1 cellular context compared by ENCODE assay signal in the genomic region with DNA sequence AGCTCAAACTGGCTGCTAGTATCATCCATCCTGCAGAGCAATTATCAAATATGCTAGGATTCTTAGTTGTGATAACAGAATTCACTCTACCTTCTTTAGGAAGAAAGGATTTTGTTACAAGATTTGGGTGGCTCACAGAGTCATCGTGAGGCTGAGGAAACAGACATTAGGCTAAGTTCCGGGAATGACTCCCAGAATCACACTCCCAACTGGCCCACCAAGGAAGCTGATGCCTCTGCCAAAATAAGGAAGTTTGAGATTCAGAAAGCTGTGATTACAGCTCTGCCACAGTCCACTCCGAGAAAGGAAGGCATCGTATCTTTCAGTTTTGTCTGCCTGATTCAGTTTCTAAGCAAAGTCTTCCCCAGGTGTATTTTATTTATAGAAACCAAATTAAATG.
TF ChIP-seq lines count a peak whose summit lies in the region.

No MANE protein-coding gene starts in this region.

TF ChIP-seq in GM23338, 12 proteins besides CTCF, POLR2A, EP300 and RAD21 (continued from another document):
- TF ChIP-seq, protein P1, sequence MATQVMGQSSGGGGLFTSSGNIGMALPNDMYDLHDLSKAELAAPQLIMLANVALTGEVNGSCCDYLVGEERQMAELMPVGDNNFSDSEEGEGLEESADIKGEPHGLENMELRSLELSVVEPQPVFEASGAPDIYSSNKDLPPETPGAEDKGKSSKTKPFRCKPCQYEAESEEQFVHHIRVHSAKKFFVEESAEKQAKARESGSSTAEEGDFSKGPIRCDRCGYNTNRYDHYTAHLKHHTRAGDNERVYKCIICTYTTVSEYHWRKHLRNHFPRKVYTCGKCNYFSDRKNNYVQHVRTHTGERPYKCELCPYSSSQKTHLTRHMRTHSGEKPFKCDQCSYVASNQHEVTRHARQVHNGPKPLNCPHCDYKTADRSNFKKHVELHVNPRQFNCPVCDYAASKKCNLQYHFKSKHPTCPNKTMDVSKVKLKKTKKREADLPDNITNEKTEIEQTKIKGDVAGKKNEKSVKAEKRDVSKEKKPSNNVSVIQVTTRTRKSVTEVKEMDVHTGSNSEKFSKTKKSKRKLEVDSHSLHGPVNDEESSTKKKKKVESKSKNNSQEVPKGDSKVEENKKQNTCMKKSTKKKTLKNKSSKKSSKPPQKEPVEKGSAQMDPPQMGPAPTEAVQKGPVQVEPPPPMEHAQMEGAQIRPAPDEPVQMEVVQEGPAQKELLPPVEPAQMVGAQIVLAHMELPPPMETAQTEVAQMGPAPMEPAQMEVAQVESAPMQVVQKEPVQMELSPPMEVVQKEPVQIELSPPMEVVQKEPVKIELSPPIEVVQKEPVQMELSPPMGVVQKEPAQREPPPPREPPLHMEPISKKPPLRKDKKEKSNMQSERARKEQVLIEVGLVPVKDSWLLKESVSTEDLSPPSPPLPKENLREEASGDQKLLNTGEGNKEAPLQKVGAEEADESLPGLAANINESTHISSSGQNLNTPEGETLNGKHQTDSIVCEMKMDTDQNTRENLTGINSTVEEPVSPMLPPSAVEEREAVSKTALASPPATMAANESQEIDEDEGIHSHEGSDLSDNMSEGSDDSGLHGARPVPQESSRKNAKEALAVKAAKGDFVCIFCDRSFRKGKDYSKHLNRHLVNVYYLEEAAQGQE (IDR thresholded peaks at IDR 0.05; ENCODE audit: unreplicated experiment): no peak
- no peak for TF ChIP-seq ZNF331 (CRISPR knock-in tag; IDR thresholded peaks at IDR 0.05; ENCODE audit: low read depth)
- TF ChIP-seq, protein P2, sequence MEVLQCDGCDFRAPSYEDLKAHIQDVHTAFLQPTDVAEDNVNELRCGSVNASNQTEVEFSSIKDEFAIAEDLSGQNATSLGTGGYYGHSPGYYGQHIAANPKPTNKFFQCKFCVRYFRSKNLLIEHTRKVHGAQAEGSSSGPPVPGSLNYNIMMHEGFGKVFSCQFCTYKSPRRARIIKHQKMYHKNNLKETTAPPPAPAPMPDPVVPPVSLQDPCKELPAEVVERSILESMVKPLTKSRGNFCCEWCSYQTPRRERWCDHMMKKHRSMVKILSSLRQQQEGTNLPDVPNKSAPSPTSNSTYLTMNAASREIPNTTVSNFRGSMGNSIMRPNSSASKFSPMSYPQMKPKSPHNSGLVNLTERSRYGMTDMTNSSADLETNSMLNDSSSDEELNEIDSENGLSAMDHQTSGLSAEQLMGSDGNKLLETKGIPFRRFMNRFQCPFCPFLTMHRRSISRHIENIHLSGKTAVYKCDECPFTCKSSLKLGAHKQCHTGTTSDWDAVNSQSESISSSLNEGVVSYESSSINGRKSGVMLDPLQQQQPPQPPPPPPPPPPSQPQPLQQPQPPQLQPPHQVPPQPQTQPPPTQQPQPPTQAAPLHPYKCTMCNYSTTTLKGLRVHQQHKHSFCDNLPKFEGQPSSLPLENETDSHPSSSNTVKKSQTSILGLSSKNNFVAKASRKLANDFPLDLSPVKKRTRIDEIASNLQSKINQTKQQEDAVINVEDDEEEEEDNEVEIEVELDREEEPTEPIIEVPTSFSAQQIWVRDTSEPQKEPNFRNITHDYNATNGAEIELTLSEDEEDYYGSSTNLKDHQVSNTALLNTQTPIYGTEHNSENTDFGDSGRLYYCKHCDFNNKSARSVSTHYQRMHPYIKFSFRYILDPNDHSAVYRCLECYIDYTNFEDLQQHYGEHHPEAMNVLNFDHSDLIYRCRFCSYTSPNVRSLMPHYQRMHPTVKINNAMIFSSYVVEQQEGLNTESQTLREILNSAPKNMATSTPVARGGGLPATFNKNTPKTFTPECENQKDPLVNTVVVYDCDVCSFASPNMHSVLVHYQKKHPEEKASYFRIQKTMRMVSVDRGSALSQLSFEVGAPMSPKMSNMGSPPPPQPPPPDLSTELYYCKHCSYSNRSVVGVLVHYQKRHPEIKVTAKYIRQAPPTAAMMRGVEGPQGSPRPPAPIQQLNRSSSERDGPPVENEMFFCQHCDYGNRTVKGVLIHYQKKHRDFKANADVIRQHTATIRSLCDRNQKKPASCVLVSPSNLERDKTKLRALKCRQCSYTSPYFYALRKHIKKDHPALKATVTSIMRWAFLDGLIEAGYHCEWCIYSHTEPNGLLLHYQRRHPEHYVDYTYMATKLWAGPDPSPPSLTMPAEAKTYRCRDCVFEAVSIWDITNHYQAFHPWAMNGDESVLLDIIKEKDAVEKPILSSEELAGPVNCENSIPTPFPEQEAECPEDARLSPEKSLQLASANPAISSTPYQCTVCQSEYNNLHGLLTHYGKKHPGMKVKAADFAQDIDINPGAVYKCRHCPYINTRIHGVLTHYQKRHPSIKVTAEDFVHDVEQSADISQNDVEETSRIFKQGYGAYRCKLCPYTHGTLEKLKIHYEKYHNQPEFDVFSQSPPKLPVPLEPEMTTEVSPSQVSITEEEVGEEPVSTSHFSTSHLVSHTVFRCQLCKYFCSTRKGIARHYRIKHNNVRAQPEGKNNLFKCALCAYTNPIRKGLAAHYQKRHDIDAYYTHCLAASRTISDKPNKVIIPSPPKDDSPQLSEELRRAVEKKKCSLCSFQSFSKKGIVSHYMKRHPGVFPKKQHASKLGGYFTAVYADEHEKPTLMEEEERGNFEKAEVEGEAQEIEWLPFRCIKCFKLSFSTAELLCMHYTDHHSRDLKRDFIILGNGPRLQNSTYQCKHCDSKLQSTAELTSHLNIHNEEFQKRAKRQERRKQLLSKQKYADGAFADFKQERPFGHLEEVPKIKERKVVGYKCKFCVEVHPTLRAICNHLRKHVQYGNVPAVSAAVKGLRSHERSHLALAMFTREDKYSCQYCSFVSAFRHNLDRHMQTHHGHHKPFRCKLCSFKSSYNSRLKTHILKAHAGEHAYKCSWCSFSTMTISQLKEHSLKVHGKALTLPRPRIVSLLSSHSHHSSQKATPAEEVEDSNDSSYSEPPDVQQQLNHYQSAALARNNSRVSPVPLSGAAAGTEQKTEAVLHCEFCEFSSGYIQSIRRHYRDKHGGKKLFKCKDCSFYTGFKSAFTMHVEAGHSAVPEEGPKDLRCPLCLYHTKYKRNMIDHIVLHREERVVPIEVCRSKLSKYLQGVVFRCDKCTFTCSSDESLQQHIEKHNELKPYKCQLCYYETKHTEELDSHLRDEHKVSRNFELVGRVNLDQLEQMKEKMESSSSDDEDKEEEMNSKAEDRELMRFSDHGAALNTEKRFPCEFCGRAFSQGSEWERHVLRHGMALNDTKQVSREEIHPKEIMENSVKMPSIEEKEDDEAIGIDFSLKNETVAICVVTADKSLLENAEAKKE (CRISPR knock-in tag; IDR thresholded peaks at IDR 0.05): no peak
